In the genomic region with DNA sequence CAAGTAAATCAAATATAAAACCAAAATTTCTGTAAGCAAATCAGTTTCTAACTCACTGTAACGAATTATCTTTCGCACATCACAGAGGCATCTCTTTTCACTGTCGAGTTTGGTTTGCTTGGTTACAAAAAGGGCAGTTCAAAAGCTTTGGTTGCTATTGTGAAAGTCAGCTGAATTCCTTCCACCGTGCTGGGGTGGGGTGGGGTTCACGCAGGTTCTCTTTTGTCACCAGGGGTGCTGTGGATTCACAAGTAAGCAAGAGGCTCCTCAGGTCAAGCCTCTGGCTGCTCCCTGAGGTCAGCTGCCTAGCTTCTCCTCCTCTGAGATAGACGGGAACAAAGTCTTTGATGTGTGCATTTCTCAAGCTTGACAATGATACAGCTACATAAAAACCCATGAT, we compare ENCODE assay signal across 11 cellular contexts. TPM values are rescaled to one million over a fixed set of nuclear protein-coding genes. Genes with fewer than 3 reads are reported as not detected.
DNase-seq lines count a peak whose midpoint lies in the region; ATAC-seq, FAIRE-seq and TF ChIP-seq lines count a peak whose summit lies in the region.
"Had no signal": no experiment of that assay in that cellular context is flagged by ENCODE, and none has a peak within 500 bp of the region (broad histone marks: within the 10 kb centered on the region; RNA-seq: fewer than 3 reads in every experiment).

No MANE protein-coding gene starts in this region.

- no peak overlapping the region for H3K27ac Mint-ChIP-seq in stimulated activated naive CD8-positive, alpha-beta T cell treated with anti-CD3 and anti-CD28 coated beads, Interleukin-15, amount 100 ng/mL, for 72 hours
- H3K27ac Mint-ChIP-seq: dendritic cell treated with granulocyte-macrophage colony-stimulating factor and Interleukin-4, amounts not matched to agents 40 ng/mL and 50 ng/mL, for 4 days had no signal

- H3K9ac ChIP-seq in HCT116 (ENCODE audit: low read length): peak overlapping the region; percentile 60

- no peaks in the 10 kb centered on the region for H4K20me1 ChIP-seq in HCT116 (ENCODE audit: insufficient read depth)

- H3K4me1 Mint-ChIP-seq in stimulated activated naive CD8-positive, alpha-beta T cell treated with anti-CD3 and anti-CD28 coated beads, Interleukin-15, amount 100 ng/mL, for 72 hours: no peaks in the 10 kb centered on the region

- H3K9me3 ChIP-seq in HCT116 (ENCODE audit: control insufficient read depth in 1 of 2, insufficient read depth in 1 of 2, low read depth in 1 of 2, low read length in 2 of 2) (no peaks in the 10 kb centered on the region), spleen (no peaks in the 10 kb centered on the region)

- no peaks in the 10 kb centered on the region; a peak in 1 of 4 replicates for H3K36me3 ChIP-seq in HCT116 (ENCODE audit: control insufficient read depth in 1 of 2, insufficient read depth in 2 of 2, low read length in 2 of 2)
- no peaks in the 10 kb centered on the region for H3K36me3 ChIP-seq in spleen

- no peak for FAIRE-seq in GM12892 (lab: Jason Lieb, UNC)
- FAIRE-seq in D721Med (lab: Jason Lieb, UNC): no peak

- CTCF ChIA-PET in HCT116 (lab: Charles Lee): interaction anchor here (1.0 kb wide), 1 partner anchor 189 kb away, joined by 3 read pairs; no protein-coding TSS in a partner anchor

- no TSS peak for BruUV-seq in HCT116 (replicated peaks; lab: Mats Ljungman, UMichigan)

- H3K4me3 ChIP-seq in HCT116 (replicated peaks in 1 of 2; ENCODE audit: low read depth in 1 of 2, low read length in 2 of 2): no peak overlapping the region
- no peak overlapping the region for H3K4me3 ChIP-seq in spleen

- H3K4me1 ChIP-seq in HCT116 (ENCODE audit: control insufficient read depth in 1 of 2, insufficient read depth in 2 of 2, low read length in 2 of 2) (peaks cover 33 to 86% of the 10 kb centered on the region in 2 experiments), spleen (peaks cover 0 to 13% (median 0%) of the 10 kb centered on the region in 6 donors)

- TF ChIP-seq RAD21 in HCT116 (IDR thresholded peaks at IDR 0.05; ENCODE audit: low read depth): no peak

- intact Hi-C loops in HCT116 (cut with micrococcal nuclease): loop anchor here (5.0 kb wide), 2 partner anchors 229 to 294 kb away; no protein-coding TSS in a partner anchor
- intact Hi-C loops in left colon (cut with DNase I, micrococcal nuclease): no loop called here
- intact Hi-C loops in spleen (cut with DNase I; ENCODE audit: low total_unique reads): no loop called here

- RAD21 ChIA-PET in HCT116 (lab: Charles Lee; ENCODE audit: low non-redundant PET in 1 of 2, low total read pairs in 2 of 2, uncharacterized antibody in 2 of 2, unreplicated experiment in 2 of 2): interaction anchor here in 1 of 2 experiments (0.8 kb wide), 1 partner anchor 48 kb away, joined by 3 read pairs; a partner anchor contains a TSS

- H3K79me2 ChIP-seq in HCT116 (ENCODE audit: insufficient read depth, low read length): peaks cover 70% of the 10 kb centered on the region

- TF ChIP-seq CTCF in HCT116 (IDR thresholded peaks at IDR 0.05 in 2 of 3, conservative IDR thresholded peaks at IDR 0.05 in 1 of 3; ENCODE audit: borderline replicate concordance in 1 of 3, insufficient read depth in 1 of 3, low read depth in 2 of 3, low read length in 2 of 3) (no peak), spleen (IDR thresholded peaks at IDR 0.05 in 8 of 11, conservative IDR thresholded peaks at IDR 0.05 in 3 of 11) (no peak), D721Med (IDR thresholded peaks at IDR 0.05; ENCODE audit: insufficient read depth, missing control alignments) (no peak)

- H2AFZ ChIP-seq in HCT116 (ENCODE audit: low read depth, low read length, poor library complexity, severe bottlenecking): no peak overlapping the region

- H3K27me3 ChIP-seq in HCT116 (ENCODE audit: insufficient read depth, low read length) (no peaks in the 10 kb centered on the region), spleen (replicated peaks in 1 of 7) (peaks cover 0 to 22% (median 0%) of the 10 kb centered on the region in 7 donors)

- peaks cover 62% of the 10 kb centered on the region for H3K27me3 Mint-ChIP-seq in stimulated activated naive CD8-positive, alpha-beta T cell treated with anti-CD3 and anti-CD28 coated beads, Interleukin-15, amount 100 ng/mL, for 72 hours

- TF ChIP-seq POLR2A in HCT116 (IDR thresholded peaks at IDR 0.05; ENCODE audit: borderline replicate concordance, extremely low read depth, insufficient read depth, insufficient read length): no peak
- TF ChIP-seq POLR2A in spleen (IDR thresholded peaks at IDR 0.05): no peak
- no peak for TF ChIP-seq POLR2A in GM12892 (IDR thresholded peaks at IDR 0.05; ENCODE audit: low read depth, low read length)

- H3K27ac ChIP-seq in HCT116 (ENCODE audit: low read depth, low read length): peak overlapping the region; percentile 70; the same call in 1 of the 2 replicates
- H3K27ac ChIP-seq in spleen: peak overlapping the region in 7 of 8 donors; percentile 50 to 63 (median 55)
- H3K27ac ChIP-seq: HL-60 had no signal

- no peaks in the 10 kb centered on the region for H3K9me3 Mint-ChIP-seq in stimulated activated naive CD8-positive, alpha-beta T cell treated with anti-CD3 and anti-CD28 coated beads, Interleukin-15, amount 100 ng/mL, for 72 hours

- DNase-seq in HCT116 (ENCODE audit: low read depth, low spot score): no peak
- DNase-seq in astrocyte of the hippocampus (ENCODE audit: low read depth, low spot score): peak; percentile 46
- DNase-seq in left colon: no peak
- no peak for DNase-seq in spleen
- DNase-seq in GM12892 (ENCODE audit: insufficient read length): no peak
- no peak for DNase-seq in stimulated activated naive CD8-positive, alpha-beta T cell treated with anti-CD3 and anti-CD28 coated beads, Interleukin-15, amount 100 ng/mL, for 72 hours
- DNase-seq in D721Med (ENCODE audit: insufficient read length, low spot score): no peak
- DNase-seq: NCI-H187 had no signal

- POLR2A ChIA-PET in HCT116 (lab: Charles Lee): interaction anchor here (1.4 kb wide), 1 partner anchor 9 kb away, joined by 5 read pairs; no protein-coding TSS in a partner anchor

- ATAC-seq in HCT116 (no peak), left colon (peak; percentile 14), GM18909 (IDR thresholded peaks at IDR 0.05; ENCODE audit: poor library complexity, unreplicated experiment) (no peak)
- ATAC-seq in stimulated activated naive CD8-positive, alpha-beta T cell treated with anti-CD3 and anti-CD28 coated beads, Interleukin-15, amount 100 ng/mL, for 72 hours: no peak

- H3K4me3 Mint-ChIP-seq in stimulated activated naive CD8-positive, alpha-beta T cell treated with anti-CD3 and anti-CD28 coated beads, Interleukin-15, amount 100 ng/mL, for 72 hours: no peak overlapping the region
- H3K4me3 Mint-ChIP-seq: dendritic cell treated with granulocyte-macrophage colony-stimulating factor and Interleukin-4, amounts not matched to agents 40 ng/mL and 50 ng/mL, for 4 days had no signal

- no peaks in the 10 kb centered on the region for H3K9me2 ChIP-seq in HCT116 (ENCODE audit: insufficient read depth)

- WGBS in spleen, 5 donors: 57 to 68% (median 63%) methylated on average over 6 of the region's 6 CpGs

- peak overlapping the region; percentile 75 for H3K4me2 ChIP-seq in HCT116 (ENCODE audit: low read length)

TF ChIP-seq in HCT116, 20 proteins besides CTCF, POLR2A, EP300 and RAD21:
- no peak for TF ChIP-seq ZFX (IDR thresholded peaks at IDR 0.05)
- TF ChIP-seq, protein P1, sequence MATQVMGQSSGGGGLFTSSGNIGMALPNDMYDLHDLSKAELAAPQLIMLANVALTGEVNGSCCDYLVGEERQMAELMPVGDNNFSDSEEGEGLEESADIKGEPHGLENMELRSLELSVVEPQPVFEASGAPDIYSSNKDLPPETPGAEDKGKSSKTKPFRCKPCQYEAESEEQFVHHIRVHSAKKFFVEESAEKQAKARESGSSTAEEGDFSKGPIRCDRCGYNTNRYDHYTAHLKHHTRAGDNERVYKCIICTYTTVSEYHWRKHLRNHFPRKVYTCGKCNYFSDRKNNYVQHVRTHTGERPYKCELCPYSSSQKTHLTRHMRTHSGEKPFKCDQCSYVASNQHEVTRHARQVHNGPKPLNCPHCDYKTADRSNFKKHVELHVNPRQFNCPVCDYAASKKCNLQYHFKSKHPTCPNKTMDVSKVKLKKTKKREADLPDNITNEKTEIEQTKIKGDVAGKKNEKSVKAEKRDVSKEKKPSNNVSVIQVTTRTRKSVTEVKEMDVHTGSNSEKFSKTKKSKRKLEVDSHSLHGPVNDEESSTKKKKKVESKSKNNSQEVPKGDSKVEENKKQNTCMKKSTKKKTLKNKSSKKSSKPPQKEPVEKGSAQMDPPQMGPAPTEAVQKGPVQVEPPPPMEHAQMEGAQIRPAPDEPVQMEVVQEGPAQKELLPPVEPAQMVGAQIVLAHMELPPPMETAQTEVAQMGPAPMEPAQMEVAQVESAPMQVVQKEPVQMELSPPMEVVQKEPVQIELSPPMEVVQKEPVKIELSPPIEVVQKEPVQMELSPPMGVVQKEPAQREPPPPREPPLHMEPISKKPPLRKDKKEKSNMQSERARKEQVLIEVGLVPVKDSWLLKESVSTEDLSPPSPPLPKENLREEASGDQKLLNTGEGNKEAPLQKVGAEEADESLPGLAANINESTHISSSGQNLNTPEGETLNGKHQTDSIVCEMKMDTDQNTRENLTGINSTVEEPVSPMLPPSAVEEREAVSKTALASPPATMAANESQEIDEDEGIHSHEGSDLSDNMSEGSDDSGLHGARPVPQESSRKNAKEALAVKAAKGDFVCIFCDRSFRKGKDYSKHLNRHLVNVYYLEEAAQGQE (IDR thresholded peaks at IDR 0.05; ENCODE audit: low read depth): no peak
- TF ChIP-seq ZNF274 (IDR thresholded peaks at IDR 0.05; ENCODE audit: low read depth, low read length): no peak
- no peak for TF ChIP-seq CEBPB (IDR thresholded peaks at IDR 0.05; ENCODE audit: low read depth)
- TF ChIP-seq SP1 (IDR thresholded peaks at IDR 0.05; ENCODE audit: low read depth): no peak
TF ChIP-seq in HCT116: peak in this region for 0.

RNA-seq across cellular contexts. Expression of a gene that starts 47.7 kb away (rescaled TPM):
- total RNA-seq in HCT116 (2021; ENCODE audit: unreplicated experiment) (71.5 TPM), left colon (10 to 100 TPM; 66.8 to 85.6 TPM), spleen (10 to 100 TPM; 15.1 to 35.2 (median 27.9) TPM)
- 27.5 and 28.7 TPM in 2 replicates for polyA plus RNA-seq in HCT116 (2012)
- polyA plus RNA-seq in spleen: 1 to 10 TPM; 1.1 to 2.3 (median 1.6) TPM
- 0.04 TPM for polyA plus RNA-seq in GM12892 (2012; ENCODE audit: missing spikeins)
